In the genomic region with DNA sequence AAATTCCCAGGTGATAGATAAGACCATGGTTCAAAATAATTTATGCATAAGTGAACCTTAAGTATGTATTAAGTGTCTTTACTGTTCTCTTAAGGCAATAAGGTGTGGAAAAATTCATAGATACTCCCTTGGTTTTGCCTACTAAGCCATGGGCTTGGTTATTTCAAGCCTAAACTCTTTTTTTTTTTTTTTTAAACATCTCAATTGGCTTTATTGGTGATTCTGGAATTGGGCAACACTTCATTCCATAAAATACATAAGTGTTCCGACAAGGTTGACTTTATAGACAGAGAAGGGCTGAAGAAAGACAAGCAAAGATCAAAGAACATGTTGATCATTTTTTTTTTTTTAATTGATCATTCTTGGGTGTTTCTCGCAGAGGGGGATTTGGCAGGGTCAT, we compare ENCODE assay signal across 13 cellular contexts.
DNase-seq lines count a peak whose midpoint lies in the region; ATAC-seq and TF ChIP-seq lines count a peak whose summit lies in the region.
"Had no signal": no experiment of that assay in that cellular context is flagged by ENCODE, and none has a peak within 500 bp of the region (broad histone marks: within the 10 kb centered on the region; RNA-seq: fewer than 3 reads in every experiment).

No MANE protein-coding gene starts in this region.

- no peaks in the 10 kb centered on the region for H3K27me3 Mint-ChIP-seq in natural killer cell (ENCODE audit: low read depth in 2 of 2)
- no peaks in the 10 kb centered on the region for H3K27me3 Mint-ChIP-seq in natural killer cell treated with Interleukin-12 subunit alpha and Interleukin-12 subunit beta and Interleukin-15 and Interleukin-18, amount 100 ng/mL, for 72 hours
- H3K27me3 Mint-ChIP-seq in stimulated activated naive B cell treated with anti-CD40 and anti-IgM and Interleukin-4, amounts not matched to agents 10 μg/mL and 1 μg/mL and 100 μg/mL, for 72 hours = no peaks in the 10 kb centered on the region
- H3K27me3 Mint-ChIP-seq: B cell; CD8-positive, alpha-beta memory T cell had no signal

- intact Hi-C loops in natural killer cell (cut with micrococcal nuclease) = no loop called here
- intact Hi-C loops in left lung (cut with DNase I) = no loop called here
- intact Hi-C loops in right cardiac atrium (cut with DNase I) = no loop called here

- TF ChIP-seq CTCF in natural killer cell (IDR thresholded peaks at IDR 0.05) = no peak
- no peak for TF ChIP-seq CTCF in left lung (IDR thresholded peaks at IDR 0.05)
- no peak for TF ChIP-seq CTCF in smooth muscle cell (IDR thresholded peaks at IDR 0.05; ENCODE audit: borderline replicate concordance, insufficient read depth, poor library complexity, severe bottlenecking)

- H3F3A ChIP-seq in smooth muscle cell (ENCODE audit: low read depth) = no peaks in the 10 kb centered on the region

- peaks cover 9 to 15% of the 10 kb centered on the region in 2 donors for H3K4me1 Mint-ChIP-seq in natural killer cell
- H3K4me1 Mint-ChIP-seq in natural killer cell treated with Interleukin-12 subunit alpha and Interleukin-12 subunit beta and Interleukin-15 and Interleukin-18, amount 100 ng/mL, for 72 hours (ENCODE audit: low read depth in 2 of 2) = no peaks in the 10 kb centered on the region
- peaks cover 0 to 5% of the 10 kb centered on the region in 2 donors for H3K4me1 Mint-ChIP-seq in stimulated activated naive B cell treated with anti-CD40 and anti-IgM and Interleukin-4, amounts not matched to agents 10 μg/mL and 1 μg/mL and 100 μg/mL, for 72 hours
- H3K4me1 Mint-ChIP-seq: B cell, GM23338 had no signal

- no peaks in the 10 kb centered on the region for H3K9me3 Mint-ChIP-seq in natural killer cell
- no peaks in the 10 kb centered on the region for H3K9me3 Mint-ChIP-seq in natural killer cell treated with Interleukin-12 subunit alpha and Interleukin-12 subunit beta and Interleukin-15 and Interleukin-18, amount 100 ng/mL, for 72 hours
- H3K9me3 Mint-ChIP-seq in stimulated activated naive B cell treated with anti-CD40 and anti-IgM and Interleukin-4, amounts not matched to agents 10 μg/mL and 1 μg/mL and 100 μg/mL, for 72 hours = no peaks in the 10 kb centered on the region
- H3K9me3 Mint-ChIP-seq: CD8-positive, alpha-beta memory T cell had no signal

- H2AFZ ChIP-seq in smooth muscle cell (ENCODE audit: low read depth) = no peak overlapping the region
- H2AFZ ChIP-seq: GM23338 had no signal

- no peak overlapping the region for H3K4me3 Mint-ChIP-seq in natural killer cell
- no peak overlapping the region for H3K4me3 Mint-ChIP-seq in natural killer cell treated with Interleukin-12 subunit alpha and Interleukin-12 subunit beta and Interleukin-15 and Interleukin-18, amount 100 ng/mL, for 72 hours
- H3K4me3 Mint-ChIP-seq in stimulated activated naive B cell treated with anti-CD40 and anti-IgM and Interleukin-4, amounts not matched to agents 10 μg/mL and 1 μg/mL and 100 μg/mL, for 72 hours = no peak overlapping the region
- H3K4me3 Mint-ChIP-seq: B cell; CD8-positive, alpha-beta memory T cell; GM23338 had no signal

- H3K36me3 Mint-ChIP-seq in natural killer cell = peaks cover 7% of the 10 kb centered on the region
- peaks cover 9% of the 10 kb centered on the region for H3K36me3 Mint-ChIP-seq in natural killer cell treated with Interleukin-12 subunit alpha and Interleukin-12 subunit beta and Interleukin-15 and Interleukin-18, amount 100 ng/mL, for 72 hours
- H3K36me3 Mint-ChIP-seq in stimulated activated naive B cell treated with anti-CD40 and anti-IgM and Interleukin-4, amounts not matched to agents 10 μg/mL and 1 μg/mL and 100 μg/mL, for 72 hours = peaks cover 24 to 26% of the 10 kb centered on the region in 2 donors

- H3K4me3 ChIP-seq in left lung (no peak overlapping the region), smooth muscle cell (no peak overlapping the region), right cardiac atrium (ENCODE audit: low read length) (no peak overlapping the region)
- H3K4me3 ChIP-seq: BLaER1 treated with 17β-estradiol and CSF1 and Interleukin-3, amounts not matched to agents 10 nM and 100 nM; GM23338 had no signal

- ATAC-seq in natural killer cell (no peak), left lung (peak; percentile 60), right cardiac atrium (no peak)
- ATAC-seq in natural killer cell treated with Interleukin-12 subunit alpha and Interleukin-12 subunit beta and Interleukin-15 and Interleukin-18, amount 100 ng/mL, for 72 hours = no peak
- no peak for ATAC-seq in stimulated activated naive B cell treated with anti-CD40 and anti-IgM and Interleukin-4, amounts not matched to agents 10 μg/mL and 1 μg/mL and 100 μg/mL, for 72 hours (replicated peaks)
- ATAC-seq: GM23338 had no signal

- H3K4me1 ChIP-seq in left lung (no peaks in the 10 kb centered on the region), smooth muscle cell (ENCODE audit: low read depth) (no peaks in the 10 kb centered on the region), right cardiac atrium (ENCODE audit: control insufficient read depth, insufficient read depth, low read length) (no peaks in the 10 kb centered on the region)
- H3K4me1 ChIP-seq: BLaER1 treated with 17β-estradiol and CSF1 and Interleukin-3, amounts not matched to agents 10 nM and 100 nM had no signal

- H3K9me3 ChIP-seq in left lung = no peaks in the 10 kb centered on the region
- no peaks in the 10 kb centered on the region for H3K9me3 ChIP-seq in smooth muscle cell (replicated peaks; ENCODE audit: low read depth)
- H3K9me3 ChIP-seq in right cardiac atrium (ENCODE audit: control insufficient read depth, low read length) = no peaks in the 10 kb centered on the region

- H3K27ac Mint-ChIP-seq in natural killer cell = peak overlapping the region; percentile 25 to 45
- peak overlapping the region in 1 of 2 donors; percentile 47 for H3K27ac Mint-ChIP-seq in natural killer cell treated with Interleukin-12 subunit alpha and Interleukin-12 subunit beta and Interleukin-15 and Interleukin-18, amount 100 ng/mL, for 72 hours
- H3K27ac Mint-ChIP-seq in stimulated activated naive B cell treated with anti-CD40 and anti-IgM and Interleukin-4, amounts not matched to agents 10 μg/mL and 1 μg/mL and 100 μg/mL, for 72 hours = peak overlapping the region; percentile 63
- H3K27ac Mint-ChIP-seq: B cell, GM23338 had no signal

- H3K27ac ChIP-seq in left lung = no peak overlapping the region
- H3K27ac ChIP-seq in smooth muscle cell (ENCODE audit: low read depth) = no peak overlapping the region
- H3K27ac ChIP-seq in right cardiac atrium (ENCODE audit: low read length) = no peak overlapping the region
- H3K27ac ChIP-seq: BLaER1 treated with 17β-estradiol and CSF1 and Interleukin-3, amounts not matched to agents 10 nM and 100 nM had no signal

- no peaks in the 10 kb centered on the region for H3K27me3 ChIP-seq in left lung
- H3K27me3 ChIP-seq in smooth muscle cell (ENCODE audit: low read depth) = no peaks in the 10 kb centered on the region
- H3K27me3 ChIP-seq in right cardiac atrium (ENCODE audit: control insufficient read depth, insufficient read depth) = no peaks in the 10 kb centered on the region
- H3K27me3 ChIP-seq: BLaER1 treated with 17β-estradiol and CSF1 and Interleukin-3, amounts not matched to agents 10 nM and 100 nM had no signal

- no peak overlapping the region for H3K9ac ChIP-seq in smooth muscle cell (ENCODE audit: low read depth)
- H3K9ac ChIP-seq: BLaER1 treated with 17β-estradiol and CSF1 and Interleukin-3, amounts not matched to agents 10 nM and 100 nM had no signal

- DNase-seq in natural killer cell (no peak), left lung (no peak), smooth muscle cell (lab: John Stamatoyannopoulos, UW; ENCODE audit: unreplicated experiment) (no peak), right cardiac atrium (no peak)
- DNase-seq in natural killer cell treated with Interleukin-12 subunit alpha and Interleukin-12 subunit beta and Interleukin-15 and Interleukin-18, amount 100 ng/mL, for 72 hours (ENCODE audit: low spot score) = no peak
- DNase-seq in stimulated activated naive B cell treated with anti-CD40 and anti-IgM and Interleukin-4, amounts not matched to agents 10 μg/mL and 1 μg/mL and 100 μg/mL, for 72 hours = no peak
- DNase-seq: CD8-positive, alpha-beta memory T cell; COR-L47; DMS 273 treated with DMSO at 0.1 percent for 48 hours; HCEC 1CT had no signal

- H3K36me3 ChIP-seq in left lung (peaks cover 0 to 55% of the 10 kb centered on the region in 2 donors), smooth muscle cell (ENCODE audit: low read depth) (peaks cover 7% of the 10 kb centered on the region)

- H4K20me1 ChIP-seq in smooth muscle cell (ENCODE audit: low read depth) = no peaks in the 10 kb centered on the region

- H3K4me2 ChIP-seq in smooth muscle cell = no peak overlapping the region
- H3K4me2 ChIP-seq: BLaER1 treated with 17β-estradiol and CSF1 and Interleukin-3, amounts not matched to agents 10 nM and 100 nM; GM23338 had no signal

- no peaks in the 10 kb centered on the region for H3K79me2 ChIP-seq in smooth muscle cell (ENCODE audit: low read depth)

- 99% methylated on average over 2 of the region's 2 CpGs for WGBS in smooth muscle cell (ENCODE audit: low lambda C conversion rate)
- WGBS in right cardiac atrium = 96% methylated on average over 2 of the region's 2 CpGs
